ENCODE assay signal across 24 cellular contexts in the genomic region with DNA sequence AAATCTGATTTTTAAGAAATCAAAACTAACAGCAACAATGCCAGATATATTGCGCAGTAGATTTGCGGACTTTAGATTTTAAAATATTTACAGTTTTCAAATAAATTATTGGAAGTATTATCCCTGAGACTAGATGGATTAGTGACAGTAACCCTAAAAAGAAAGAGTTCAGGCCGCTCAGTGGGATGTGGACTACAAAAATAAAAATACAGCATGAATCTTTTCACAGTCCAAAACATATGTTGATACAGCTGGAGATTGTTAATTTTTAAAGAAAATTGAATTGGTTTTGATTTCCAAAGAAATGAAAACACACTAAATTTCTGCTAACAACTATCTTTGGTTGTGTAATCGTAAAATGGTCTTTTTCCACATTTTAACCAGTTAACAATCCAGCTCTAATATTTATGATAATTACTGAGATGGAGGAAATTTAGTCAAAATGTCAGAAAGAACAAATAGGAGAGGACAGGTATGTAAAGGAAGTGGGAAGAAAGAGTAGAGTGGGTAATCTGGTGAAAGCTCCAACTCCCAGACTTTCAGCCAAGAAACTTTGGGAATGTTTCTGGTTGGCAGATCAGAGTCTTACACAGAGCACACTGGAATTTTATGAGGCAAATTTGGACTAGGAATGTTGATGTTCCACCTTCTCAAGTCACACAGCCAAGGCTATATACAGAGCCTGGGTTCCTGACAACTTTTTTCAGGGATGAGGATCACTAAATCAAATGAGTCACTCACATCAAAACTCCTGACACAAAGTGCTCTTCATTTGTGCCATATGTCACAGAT. TPM values are rescaled to one million over a fixed set of nuclear protein-coding genes. Genes with fewer than 3 reads are reported as not detected.
"Had no signal": no experiment of that assay in that cellular context is flagged by ENCODE, and none has a peak within 500 bp of the region (broad histone marks: within the 10 kb centered on the region; RNA-seq: fewer than 3 reads in every experiment).

No MANE protein-coding gene starts in this region.

- DNase-seq: activated CD4-positive, alpha-beta memory T cell treated with anti-CD3 and anti-CD28 coated beads, Interleukin-2, amount 10 ng/mL, durations not matched to agents 7 days and 5 days; activated CD4-positive, alpha-beta T cell treated with anti-CD3 and anti-CD28 coated beads, Interleukin-2, amount 10 ng/mL, durations not matched to agents 24 days and 14 days; activated effector memory CD4-positive, alpha-beta T cell treated with Interleukin-2 at 50 U/mL for 16 hours; activated naive CD4-positive, alpha-beta T cell treated with anti-CD3 and anti-CD28 coated beads for 36 hours; activated naive CD8-positive, alpha-beta T cell treated with anti-CD3 and anti-CD28 coated beads, Interleukin-2, amount 10 ng/mL, durations not matched to agents 7 days and 5 days; activated T-cell treated with anti-CD3 and anti-CD28 coated beads, Interleukin-2, amount 50 U/mL, for 72 hours; amygdala; body of pancreas; caudate nucleus; dermis blood vessel endothelial cell; effector CD8-positive, alpha-beta T cell; left colon; lower lobe of right lung; naive thymus-derived CD4-positive, alpha-beta T cell; ovary; psoas muscle; stimulated activated CD4-positive, alpha-beta T cell treated with anti-CD3 and anti-CD28 coated beads, Interleukin-12 subunit alpha, Interleukin-12 subunit beta, amount 100 ng/mL, for 4 hours; stimulated activated CD4-positive, alpha-beta T cell treated with anti-CD3 and anti-CD28 coated beads, Interleukin-1b, Interleukin-23, amount 100 ng/mL, for 48 hours; transverse colon had no signal

- H3K27me3 ChIP-seq: body of pancreas, ovary, right atrium auricular region, transverse colon had no signal

- H3K36me3 ChIP-seq: lower lobe of right lung, ovary, right atrium auricular region, transverse colon had no signal

- H3K27ac ChIP-seq: body of pancreas, lower lobe of right lung, ovary, psoas muscle, right atrium auricular region, transverse colon, VCaP had no signal

- ATAC-seq: activated CD4-positive, CD25-positive, alpha-beta regulatory T cell treated with anti-CD3 and anti-CD28 coated beads, Interleukin-2, amount 50 U/mL, for 24 hours; activated T-cell treated with anti-CD3 and anti-CD28 coated beads, Interleukin-2, amount 50 U/mL, for 72 hours; body of pancreas; left colon; lower lobe of right lung; naive thymus-derived CD4-positive, alpha-beta T cell; psoas muscle; stimulated activated effector memory CD8-positive, alpha-beta T cell treated with anti-CD3 and anti-CD28 coated beads, Interleukin-12 subunit alpha, Interleukin-12 subunit beta, amount 100 ng/mL, for 72 hours had no signal

- H3K9me3 ChIP-seq: ovary had no signal

- H3K4me3 ChIP-seq: body of pancreas, lower lobe of right lung, ovary, psoas muscle, right atrium auricular region, transverse colon had no signal

- H3K4me1 ChIP-seq: body of pancreas, lower lobe of right lung, psoas muscle, right atrium auricular region, transverse colon had no signal

RNA-seq across cellular contexts. Expression of gene C4orf36, which starts 15.1 kb away (rescaled TPM):
- total RNA-seq: activated CD4-positive, alpha-beta memory T cell treated with anti-CD3 and anti-CD28 coated beads, Interleukin-2, amount 10 ng/mL, durations not matched to agents 7 days and 5 days; activated CD4-positive, alpha-beta T cell treated with anti-CD3 and anti-CD28 coated beads, Interleukin-2, amount 10 ng/mL, durations not matched to agents 24 days and 14 days; naive thymus-derived CD4-positive, alpha-beta T cell; right atrium auricular region; T-helper 2 cell treated with Interferon-gamma antibody and Interleukin-4, amounts not matched to agents 100 ng/mL and 5 ng/mL, for 36 hours had no signal
- polyA plus RNA-seq: naive thymus-derived CD4-positive, alpha-beta T cell had no signal

RNA-seq across cellular contexts. Expression of gene SLC10A6, which starts 27.9 kb away (rescaled TPM):
- total RNA-seq: activated CD4-positive, alpha-beta memory T cell treated with anti-CD3 and anti-CD28 coated beads, Interleukin-2, amount 10 ng/mL, durations not matched to agents 7 days and 5 days; activated CD4-positive, alpha-beta T cell treated with anti-CD3 and anti-CD28 coated beads, Interleukin-2, amount 10 ng/mL, durations not matched to agents 24 days and 14 days; activated naive CD4-positive, alpha-beta T cell treated with anti-CD3 and anti-CD28 coated beads for 36 hours; activated naive CD8-positive, alpha-beta T cell treated with anti-CD3 and anti-CD28 coated beads, Interleukin-2, amount 10 ng/mL, durations not matched to agents 7 days and 5 days; T-helper 2 cell treated with Interferon-gamma antibody and Interleukin-4, amounts not matched to agents 100 ng/mL and 5 ng/mL, for 36 hours had no signal
- polyA plus RNA-seq: naive thymus-derived CD4-positive, alpha-beta T cell had no signal
